In genomic region chr4:179007758-179008157, GRCh38 we compare ENCODE assay signal across 18 cellular contexts.
"Had no signal": no experiment of that assay in that cellular context is flagged by ENCODE, and none has a peak within 500 bp of the region (broad histone marks: within the 10 kb centered on the region; RNA-seq: fewer than 3 reads in every experiment).

No MANE protein-coding gene starts in this region.

- DNase-seq: activated CD4-positive, alpha-beta T cell treated with anti-CD3 and anti-CD28 coated beads for 1 hour; activated gamma-delta T cell; adrenal gland; effector CD8-positive, alpha-beta T cell; esophagus squamous epithelium; heart right ventricle; immature natural killer cell; kidney glomerular epithelial cell; left ventricle myocardium superior; ovary; psoas muscle; right cardiac atrium; stimulated activated CD4-positive, alpha-beta T cell treated with anti-CD3 and anti-CD28 coated beads, Interleukin-2, amount 100 ng/mL, for 24 hours; stimulated activated naive CD4-positive, alpha-beta T cell treated with Interleukin-2 at 50 U/mL for 16 hours; substantia nigra; tibial artery had no signal

- H3K4me3 Mint-ChIP-seq: immature natural killer cell, neural crest cell had no signal

- H3K9me3 ChIP-seq: adrenal gland, esophagus squamous epithelium, heart right ventricle, ovary, psoas muscle, tibial artery had no signal

- H3K36me3 ChIP-seq: adrenal gland, esophagus squamous epithelium, heart right ventricle, ovary, tibial artery had no signal

- H3K9me3 Mint-ChIP-seq: neural crest cell had no signal

- H3K27ac Mint-ChIP-seq: activated naive CD4-positive, alpha-beta T cell treated with anti-CD3 and anti-CD28 coated beads, Interleukin-2, amount 50 U/mL, for 72 hours; immature natural killer cell had no signal

- H3K36me3 Mint-ChIP-seq: activated naive CD4-positive, alpha-beta T cell treated with anti-CD3 and anti-CD28 coated beads, Interleukin-2, amount 50 U/mL, for 72 hours; immature natural killer cell had no signal

- H3K27ac ChIP-seq: adrenal gland, esophagus squamous epithelium, heart right ventricle, ovary, psoas muscle, tibial artery had no signal

- H3K4me1 Mint-ChIP-seq: immature natural killer cell, neural crest cell had no signal

- H3K4me3 ChIP-seq: adrenal gland, esophagus squamous epithelium, heart right ventricle, ovary, psoas muscle, tibial artery had no signal

- ATAC-seq: activated naive CD4-positive, alpha-beta T cell treated with anti-CD3 and anti-CD28 coated beads, Interleukin-2, amount 50 U/mL, for 72 hours; heart right ventricle; left ventricle myocardium superior; psoas muscle; right cardiac atrium had no signal

- H3K27me3 ChIP-seq: adrenal gland, esophagus squamous epithelium, heart right ventricle, ovary, tibial artery had no signal

- H3K4me1 ChIP-seq: adrenal gland, esophagus squamous epithelium, heart right ventricle, psoas muscle, tibial artery had no signal
